Comparison of ENCODE assay signal across 8 cellular contexts in the genomic region with DNA sequence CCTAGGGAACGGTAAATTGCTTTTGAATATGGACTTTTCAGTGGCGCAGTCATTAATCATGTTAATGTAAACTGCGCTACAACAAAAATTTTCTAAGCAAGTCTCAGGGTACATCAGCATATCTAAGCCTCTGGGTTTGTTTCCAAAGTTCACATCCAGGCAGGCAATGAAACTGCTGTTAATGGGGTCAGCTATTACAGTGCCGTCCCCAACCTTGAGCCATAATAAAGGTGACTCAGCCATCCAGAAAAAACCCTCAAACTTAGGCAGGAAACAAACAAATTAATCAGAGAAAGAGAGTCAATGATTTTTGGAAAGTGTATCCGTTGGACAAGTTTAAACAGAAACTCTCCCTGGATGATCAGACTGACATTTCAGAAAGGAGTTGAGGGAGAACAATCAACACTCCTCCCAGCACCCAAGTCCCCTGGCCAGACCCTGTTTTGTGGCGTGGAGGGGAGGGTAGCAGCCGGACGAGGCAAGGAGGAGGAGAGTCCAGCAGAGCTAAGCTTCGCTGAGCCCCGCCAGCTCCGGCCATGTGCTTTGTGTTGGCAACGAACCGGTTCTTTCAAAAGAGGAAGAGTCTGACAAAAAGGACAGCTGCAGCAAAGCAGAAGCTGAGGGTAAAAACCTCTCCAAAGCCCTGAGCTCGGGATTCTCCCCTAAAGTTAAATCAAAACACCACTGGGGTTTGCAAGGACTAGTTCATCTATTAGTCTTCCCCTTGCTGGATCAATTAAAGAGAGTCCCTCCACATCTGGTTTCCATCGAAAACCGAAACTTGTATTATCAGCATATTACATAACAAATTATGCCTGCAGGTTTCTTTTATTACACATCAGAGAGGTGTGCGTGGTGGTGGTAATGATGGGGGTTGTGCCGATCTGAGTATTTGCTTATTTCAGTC. TPM values are rescaled to one million over a fixed set of nuclear protein-coding genes. Genes with fewer than 3 reads are reported as not detected.
DNase-seq lines count a peak whose midpoint lies in the region; ATAC-seq and TF ChIP-seq lines count a peak whose summit lies in the region.

No MANE protein-coding gene starts in this region.

- H3K27ac Mint-ChIP-seq in activated CD8-positive, alpha-beta T cell treated with anti-CD3 and anti-CD28 coated beads, Interleukin-2, amount 10 ng/mL, durations not matched to agents 7 days and 5 days, result peak overlapping the region; percentile 9

- ATAC-seq in GM18520 (IDR thresholded peaks at IDR 0.05; ENCODE audit: unreplicated experiment) (peak; percentile 18), HG03460 (IDR thresholded peaks at IDR 0.05; ENCODE audit: unreplicated experiment) (peak; percentile 21), heart right ventricle (peak in 5 of 8 donors; percentile 13 to 38 (median 35)), GM19324 (IDR thresholded peaks at IDR 0.05; ENCODE audit: low FRiP score, unreplicated experiment) (no peak)
- no peak for ATAC-seq in activated CD8-positive, alpha-beta T cell treated with anti-CD3 and anti-CD28 coated beads, Interleukin-2, amount 10 ng/mL, durations not matched to agents 7 days and 5 days

- CTCF ChIA-PET in activated CD8-positive, alpha-beta T cell treated with anti-CD3 and anti-CD28 coated beads, Interleukin-2, amount 10 ng/mL, durations not matched to agents 7 days and 5 days (lab: Charles Lee), result interaction anchor here (0.7 to 4.8 kb wide), 47 partner anchors 9 to 276 kb away, joined by 3 to 180 read pairs (median 7); a partner anchor contains a TSS

- intact Hi-C loops in heart right ventricle (cut with DNase I), result loop anchor here in 8 of 10 donors (1.0 to 10.0 kb wide), 13 partner anchors 20 to 326 kb away; a partner anchor contains a TSS

- TF ChIP-seq CTCF in heart right ventricle (IDR thresholded peaks at IDR 0.05), result no peak

- H3K36me3 Mint-ChIP-seq in activated CD8-positive, alpha-beta T cell treated with anti-CD3 and anti-CD28 coated beads, Interleukin-2, amount 10 ng/mL, durations not matched to agents 7 days and 5 days (ENCODE audit: low read depth), result peaks cover 7% of the 10 kb centered on the region

- peaks cover 76% of the 10 kb centered on the region for H3K4me1 Mint-ChIP-seq in activated CD8-positive, alpha-beta T cell treated with anti-CD3 and anti-CD28 coated beads, Interleukin-2, amount 10 ng/mL, durations not matched to agents 7 days and 5 days (ENCODE audit: low read depth)

- no peaks in the 10 kb centered on the region for H3K9me3 ChIP-seq in heart right ventricle

- DNase-seq in activated CD8-positive, alpha-beta T cell treated with anti-CD3 and anti-CD28 coated beads, Interleukin-2, amount 10 ng/mL, durations not matched to agents 7 days and 5 days, result no peak
- peak in 1 of 2 donors; percentile 65 for DNase-seq in heart right ventricle
- DNase-seq in RKO (ENCODE audit: low spot score), result no peak

- peak overlapping the region; percentile 45 for H3K4me3 Mint-ChIP-seq in activated CD8-positive, alpha-beta T cell treated with anti-CD3 and anti-CD28 coated beads, Interleukin-2, amount 10 ng/mL, durations not matched to agents 7 days and 5 days

- peaks cover 35% of the 10 kb centered on the region for H3K79me2 ChIP-seq in ACC112 (ENCODE audit: control insufficient read depth, insufficient read depth, low read length, unreplicated experiment)

- peak overlapping the region; percentile 79 for H3K4me3 ChIP-seq in ACC112 (ENCODE audit: low read depth, low read length)
- peak overlapping the region in 7 of 10 donors; percentile 0 to 86 (median 78) for H3K4me3 ChIP-seq in heart right ventricle
- H3K4me3 ChIP-seq in rectal smooth muscle tissue (ENCODE audit: low read length), result peak overlapping the region; percentile 53

- H3K9me3 Mint-ChIP-seq in activated CD8-positive, alpha-beta T cell treated with anti-CD3 and anti-CD28 coated beads, Interleukin-2, amount 10 ng/mL, durations not matched to agents 7 days and 5 days (ENCODE audit: insufficient read depth), result no peaks in the 10 kb centered on the region

- peaks cover 52% of the 10 kb centered on the region for H3K4me1 ChIP-seq in ACC112 (ENCODE audit: control insufficient read depth, insufficient read depth, low read length, unreplicated experiment)
- peaks cover 52 to 85% (median 83%) of the 10 kb centered on the region in 9 donors for H3K4me1 ChIP-seq in heart right ventricle
- peaks cover 76% of the 10 kb centered on the region for H3K4me1 ChIP-seq in rectal smooth muscle tissue (ENCODE audit: control insufficient read depth, insufficient read depth, low read length)

- peaks cover 6% of the 10 kb centered on the region for H3K27me3 Mint-ChIP-seq in activated CD8-positive, alpha-beta T cell treated with anti-CD3 and anti-CD28 coated beads, Interleukin-2, amount 10 ng/mL, durations not matched to agents 7 days and 5 days (ENCODE audit: low read depth)

- H2AFZ ChIP-seq in ACC112 (ENCODE audit: low read length, unreplicated experiment), result peak overlapping the region; percentile 47

- H3K27ac ChIP-seq in ACC112 (ENCODE audit: low read depth, low read length), result peak overlapping the region; percentile 69
- peak overlapping the region; percentile 61 to 86 (median 83) for H3K27ac ChIP-seq in heart right ventricle
- peak overlapping the region; percentile 79 for H3K27ac ChIP-seq in rectal smooth muscle tissue (ENCODE audit: low read depth, low read length)

- H3K36me3 ChIP-seq in ACC112 (ENCODE audit: insufficient read depth, low read length), result no peaks in the 10 kb centered on the region
- no peaks in the 10 kb centered on the region for H3K36me3 ChIP-seq in heart right ventricle
- no peaks in the 10 kb centered on the region for H3K36me3 ChIP-seq in rectal smooth muscle tissue (ENCODE audit: control insufficient read depth, insufficient read depth, low read length)

- peak overlapping the region; percentile 26 for H3K9ac ChIP-seq in rectal smooth muscle tissue (ENCODE audit: low read length)

- WGBS in heart right ventricle, 2 donors, result 18 to 20% methylated on average over 18 of the region's 18 CpGs

- no peaks in the 10 kb centered on the region for H3K27me3 ChIP-seq in ACC112 (ENCODE audit: insufficient read depth, low read length)
- no peaks in the 10 kb centered on the region for H3K27me3 ChIP-seq in heart right ventricle
- no peaks in the 10 kb centered on the region for H3K27me3 ChIP-seq in rectal smooth muscle tissue (ENCODE audit: control insufficient read depth, insufficient read depth, low read length)

- POLR2A ChIA-PET in activated CD8-positive, alpha-beta T cell treated with anti-CD3 and anti-CD28 coated beads, Interleukin-2, amount 10 ng/mL, durations not matched to agents 7 days and 5 days (lab: Charles Lee), result interaction anchor here (0.8 to 2.1 kb wide), 9 partner anchors 9 to 96 kb away, joined by 3 to 5 read pairs (median 4); no protein-coding TSS in a partner anchor

RNA-seq across cellular contexts. Expression of a gene that starts 3.6 kb away (rescaled TPM):
- total RNA-seq in activated CD8-positive, alpha-beta T cell treated with anti-CD3 and anti-CD28 coated beads, Interleukin-2, amount 10 ng/mL, durations not matched to agents 7 days and 5 days, result 10 to 100 TPM; 19.9 to 21.8 TPM
- 10 to 100 TPM; 19.0 to 42.9 (median 31.3) TPM for total RNA-seq in heart right ventricle
- 10 to 100 TPM; 11.6 to 25.5 TPM for polyA plus RNA-seq in heart right ventricle

RNA-seq across cellular contexts. Expression of a gene that starts 51.1 kb away (rescaled TPM):
- total RNA-seq in activated CD8-positive, alpha-beta T cell treated with anti-CD3 and anti-CD28 coated beads, Interleukin-2, amount 10 ng/mL, durations not matched to agents 7 days and 5 days, result 10 to 100 TPM; 22.3 to 25.5 TPM
- total RNA-seq in heart right ventricle, result 10 to 100 TPM; 12.0 to 18.8 (median 13.0) TPM
- 10 to 100 TPM in 1 of 2 donors, 1 to 10 TPM in 1; 7.4 to 18.7 TPM for polyA plus RNA-seq in heart right ventricle

Comparison
In these comparisons a context has a peak if more than half of its experiments do, and no peak if none do; other contexts are left out.
1. ATAC-seq: peak in GM18520 (single experiment), HG03460 (single experiment) and heart right ventricle (5 of 8); none in activated CD8-positive, alpha-beta T cell treated with anti-CD3 and anti-CD28 coated beads, Interleukin-2, amount 10 ng/mL, durations not matched to agents 7 days and 5 days (single experiment) and GM19324 (single experiment).
2. Peak in every context shown above with its lines, with median percentiles within 50 percentile points of each other: H3K27ac ChIP-seq and H3K4me3 ChIP-seq.